1 cellular context compared by ENCODE assay signal in genomic region chr7:38908759-38909335, GRCh38.
A peak's percentile ranks its signal among the peaks of the same experiment; 100 is the strongest.
TF ChIP-seq lines count a peak whose summit lies in the region.

TSS of gene VPS41 (minus strand) at chr7:38909191. CDS start at chr7:38909174, 17 bp downstream.

TF ChIP-seq in K562, 482 proteins besides CTCF, POLR2A, EP300 and RAD21 (continued from another document and continues in another):
- TF ChIP-seq AFF1 (IDR thresholded peaks at IDR 0.05; ENCODE audit: low read depth in 1 of 2, partially characterized antibody in 2 of 2) (peak in 1 of 2 experiments; percentile 85), ELF1 (tag; IDR thresholded peaks at IDR 0.05) (peak; percentile 99), NRF1 (conservative IDR thresholded peaks at IDR 0.05 in 1 of 2, IDR thresholded peaks at IDR 0.05 in 1 of 2) (no peak), IRF1 (CRISPR knock-in tag; IDR thresholded peaks at IDR 0.05; ENCODE audit: borderline replicate concordance) (no peak), LCOR (CRISPR knock-in tag; IDR thresholded peaks at IDR 0.05) (0 out of 2 replicates have a peak, but pooled peaks have one; percentile 23), SMARCA4 (IDR thresholded peaks at IDR 0.05) (no peak), RBM14 (IDR thresholded peaks at IDR 0.05; ENCODE audit: borderline replicate concordance, insufficient read depth, low read depth, low read length) (no peak), ZNF551 (CRISPR knock-in tag; IDR thresholded peaks at IDR 0.05) (no peak), CBX2 (IDR thresholded peaks at IDR 0.05; ENCODE audit: insufficient read depth, low read length, poor library complexity, severe bottlenecking) (no peak), DEAF1 (CRISPR knock-in tag; IDR thresholded peaks at IDR 0.05) (no peak), ZNF584 (CRISPR knock-in tag; IDR thresholded peaks at IDR 0.05; ENCODE audit: low read depth) (no peak), JUN (IDR thresholded peaks at IDR 0.05; ENCODE audit: borderline replicate concordance, low read depth, low read length) (peak; percentile 37; the same call in 1 of the 2 replicates), JUN (CRISPR knock-in tag; IDR thresholded peaks at IDR 0.05; ENCODE audit: borderline replicate concordance) (no peak), POLR2H (tag; IDR thresholded peaks at IDR 0.05; ENCODE audit: low read depth) (no peak), SP1 (CRISPR knock-in tag; IDR thresholded peaks at IDR 0.05) (no peak), ZSCAN29 (IDR thresholded peaks at IDR 0.05) (no peak), ZBTB49 (CRISPR knock-in tag; IDR thresholded peaks at IDR 0.05; ENCODE audit: borderline replicate concordance) (no peak), GABPA (tag; conservative IDR thresholded peaks at IDR 0.05; ENCODE audit: low read depth) (peak; percentile 85), THAP7 (CRISPR knock-in tag; IDR thresholded peaks at IDR 0.05) (no peak), NFYB (IDR thresholded peaks at IDR 0.05; ENCODE audit: extremely low read depth, insufficient read length) (no peak), TFE3 (CRISPR knock-in tag; IDR thresholded peaks at IDR 0.05) (peak; percentile 75), SMAD4 (CRISPR knock-in tag; conservative IDR thresholded peaks at IDR 0.05) (peak; percentile 37), HDAC1 (IDR thresholded peaks at IDR 0.05) (peak in 1 of 2 experiments; percentile 96; a peak in 2 of 4 replicates), EP400 (IDR thresholded peaks at IDR 0.05) (peak; percentile 64; the same call in 1 of the 2 replicates), E2F1 (CRISPR knock-in tag; IDR thresholded peaks at IDR 0.05) (no peak), SPI1 (IDR thresholded peaks at IDR 0.05; ENCODE audit: borderline replicate concordance, low read depth, low read length) (peak; percentile 53; the same call in 1 of the 2 replicates), NONO (IDR thresholded peaks at IDR 0.05; ENCODE audit: low read depth in 2 of 2, low read length in 1 of 2) (no peak), OTX1 (CRISPR knock-in tag; IDR thresholded peaks at IDR 0.05) (no peak), ZFP1 (CRISPR knock-in tag; IDR thresholded peaks at IDR 0.05) (no peak), MTA2 (IDR thresholded peaks at IDR 0.05; ENCODE audit: low read depth) (no peak), PML (IDR thresholded peaks at IDR 0.05; ENCODE audit: low read length) (peak; percentile 55; the same call in 1 of the 2 replicates), ZNF24 (IDR thresholded peaks at IDR 0.05) (no peak), LEF1 (IDR thresholded peaks at IDR 0.05) (no peak), FIP1L1 (IDR thresholded peaks at IDR 0.05; ENCODE audit: low read depth, low read length, poor library complexity, severe bottlenecking) (no peak), FOS (IDR thresholded peaks at IDR 0.05; ENCODE audit: extremely low read depth, insufficient read length) (no peak), CTCFL (IDR thresholded peaks at IDR 0.05; ENCODE audit: borderline replicate concordance, insufficient read depth, low read depth, low read length, poor library complexity, severe bottlenecking) (peak; percentile 14), BACH1 (tag; IDR thresholded peaks at IDR 0.05) (no peak), MYC (IDR thresholded peaks at IDR 0.05; ENCODE audit: low read depth, low read length) (peak; percentile 57), MYC (CRISPR knock-in tag; IDR thresholded peaks at IDR 0.05; ENCODE audit: borderline replicate concordance, low read depth) (no peak), HNRNPK (IDR thresholded peaks at IDR 0.05; ENCODE audit: low read depth, low read length, poor library complexity, severe bottlenecking) (no peak), ZNF436 (CRISPR knock-in tag; IDR thresholded peaks at IDR 0.05) (no peak), MEIS2 (IDR thresholded peaks at IDR 0.05; ENCODE audit: partially characterized antibody) (no peak), TCF7 (IDR thresholded peaks at IDR 0.05; ENCODE audit: borderline replicate concordance) (no peak), MBD2 (IDR thresholded peaks at IDR 0.05; ENCODE audit: borderline replicate concordance, low read depth) (0 out of 2 replicates have a peak, but pooled peaks have one; percentile 40), ZNF77 (CRISPR knock-in tag; IDR thresholded peaks at IDR 0.05) (no peak), NFE2L1 (tag; IDR thresholded peaks at IDR 0.05; ENCODE audit: borderline replicate concordance, low read depth) (no peak), DDX20 (tag; IDR thresholded peaks at IDR 0.05; ENCODE audit: low read depth) (no peak), ZNF408 (CRISPR knock-in tag; IDR thresholded peaks at IDR 0.05; ENCODE audit: low read depth) (no peak)
